In the genomic region with DNA sequence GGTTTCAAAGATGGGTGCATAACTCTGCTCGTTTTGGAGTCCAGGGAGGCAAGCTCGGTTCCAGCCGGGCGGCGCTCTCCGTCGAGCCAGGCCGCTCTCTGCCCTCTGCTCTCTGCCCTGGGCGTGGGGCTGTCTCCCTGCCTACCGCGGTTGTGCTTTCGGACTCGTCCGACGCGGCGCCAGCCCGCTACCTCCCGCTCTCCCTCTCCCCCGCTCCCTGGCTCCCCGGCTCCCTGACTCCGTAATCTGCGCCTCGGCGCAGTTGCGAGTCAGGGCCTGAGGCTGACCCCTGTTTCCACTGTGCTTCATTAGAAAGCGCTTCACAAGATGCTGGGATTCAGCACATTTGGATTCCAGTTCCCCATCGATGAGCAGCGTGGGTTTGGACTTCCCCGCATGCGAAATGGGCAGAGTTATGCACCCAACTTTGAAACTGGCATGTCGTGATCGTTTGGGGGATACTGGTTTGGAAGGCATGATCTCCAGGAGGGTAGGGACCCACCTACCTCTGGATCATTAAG, we compare ENCODE assay signal across 1 cellular context.
TF ChIP-seq lines count a peak whose summit lies in the region.

No MANE protein-coding gene starts in this region.

TF ChIP-seq in endothelial cell of umbilical vein, 7 proteins besides CTCF, POLR2A, EP300 and RAD21 (continued from another document):
- no peak for TF ChIP-seq FOS (IDR thresholded peaks at IDR 0.05; ENCODE audit: borderline replicate concordance, insufficient read depth, low read length)
- TF ChIP-seq EZH2 (IDR thresholded peaks at IDR 0.05; ENCODE audit: borderline replicate concordance, low read depth, low read length, severe bottlenecking), result no peak
- no peak for TF ChIP-seq MYC (IDR thresholded peaks at IDR 0.05; ENCODE audit: low read depth, low read length)
- TF ChIP-seq JUN (IDR thresholded peaks at IDR 0.05; ENCODE audit: borderline replicate concordance, insufficient read depth, insufficient read length, low read depth), result no peak
- no peak for TF ChIP-seq POLR2AphosphoS5 (IDR thresholded peaks at IDR 0.05; ENCODE audit: insufficient read depth, low read depth, low read length)
- TF ChIP-seq, protein P1, sequence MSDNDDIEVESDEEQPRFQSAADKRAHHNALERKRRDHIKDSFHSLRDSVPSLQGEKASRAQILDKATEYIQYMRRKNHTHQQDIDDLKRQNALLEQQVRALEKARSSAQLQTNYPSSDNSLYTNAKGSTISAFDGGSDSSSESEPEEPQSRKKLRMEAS (IDR thresholded peaks at IDR 0.05; ENCODE audit: insufficient read depth, insufficient read length), result no peak
